13 cellular contexts compared by ENCODE assay signal in genomic region chr4:146585761-146586333, GRCh38. TPM values are rescaled to one million over a fixed set of nuclear protein-coding genes. Genes with fewer than 3 reads are reported as not detected.
A peak's percentile ranks its signal among the peaks of the same experiment; 100 is the strongest.
DNase-seq lines count a peak whose midpoint lies in the region; ATAC-seq, FAIRE-seq and TF ChIP-seq lines count a peak whose summit lies in the region.
"Had no signal": no experiment of that assay in that cellular context is flagged by ENCODE, and none has a peak within 500 bp of the region (broad histone marks: within the 10 kb centered on the region; RNA-seq: fewer than 3 reads in every experiment).

No MANE protein-coding gene starts in this region.

- TF ChIP-seq POLR2A in adrenal gland (IDR thresholded peaks at IDR 0.05) = no peak
- no peak for TF ChIP-seq POLR2A in GM12892 (IDR thresholded peaks at IDR 0.05; ENCODE audit: low read depth, low read length)

- H3K4me3 ChIP-seq in adrenal gland = no peak overlapping the region

- no peaks in the 10 kb centered on the region for H3K36me3 ChIP-seq in adrenal gland (replicated peaks in 1 of 2)

- TF ChIP-seq EP300 in Ishikawa (IDR thresholded peaks at IDR 0.05; ENCODE audit: borderline replicate concordance) = no peak

- TF ChIP-seq CTCF in adrenal gland (IDR thresholded peaks at IDR 0.05) = no peak

- H3K27me3 ChIP-seq in adrenal gland = no peaks in the 10 kb centered on the region

- H3K4me1 ChIP-seq in adrenal gland (replicated peaks in 1 of 2) = peaks cover 5 to 9% of the 10 kb centered on the region in 2 donors
- H3K4me1 ChIP-seq: parathyroid adenoma had no signal

- ATAC-seq in left lobe of liver (peak; percentile 78), GM19023 (IDR thresholded peaks at IDR 0.05; ENCODE audit: unreplicated experiment) (no peak)

- no peak for FAIRE-seq in GM12892 (lab: Jason Lieb, UNC)

- intact Hi-C loops in adrenal gland (cut with DNase I) = no loop called here

- peak overlapping the region in 3 of 5 donors; percentile 27 to 76 (median 31) for H3K27ac ChIP-seq in adrenal gland
- H3K27ac ChIP-seq: C4-2B, parathyroid adenoma had no signal

- 30 to 46% (median 39%) methylated on average over 4 of the region's 4 CpGs for WGBS in adrenal gland, 4 donors

- no peaks in the 10 kb centered on the region for H3K9me3 ChIP-seq in adrenal gland (replicated peaks in 1 of 3)

- no peak for TF ChIP-seq RAD21 in Ishikawa (IDR thresholded peaks at IDR 0.05; ENCODE audit: low read depth)

- DNase-seq in AG08395 (ENCODE audit: low spot score) = peak; percentile 68
- peak in 4 of 7 donors; percentile 7 to 26 (median 22) for DNase-seq in adrenal gland
- no peak for DNase-seq in left lobe of liver (ENCODE audit: low spot score)
- DNase-seq in NK-92 (lab: John Stamatoyannopoulos, UW; ENCODE audit: unreplicated experiment) = no peak
- no peak for DNase-seq in GM12892 (ENCODE audit: insufficient read length)
- DNase-seq in activated CD4-positive, alpha-beta T cell treated with anti-CD3 and anti-CD28 coated beads for 48 hours = no peak
- DNase-seq: effector CD4-positive, alpha-beta T cell; NCI-H2107 had no signal

TF ChIP-seq in Ishikawa, 13 proteins besides CTCF, POLR2A, EP300 and RAD21:
- no peak for TF ChIP-seq YY1 (IDR thresholded peaks at IDR 0.05; ENCODE audit: low read depth)
- peak; percentile 87 for TF ChIP-seq CEBPB (IDR thresholded peaks at IDR 0.05)

RNA-seq across cellular contexts. Expression of gene POU4F2, which starts 52.8 kb away (rescaled TPM):
- total RNA-seq in adrenal gland (not detected), left lobe of liver (not detected)
- polyA plus RNA-seq in adrenal gland = not detected
- polyA plus RNA-seq in GM12892 (2012; ENCODE audit: missing spikeins) = not detected
- total RNA-seq: mesenteric fat pad had no signal

Comparison
In these comparisons a context has a peak if more than half of its experiments do, and no peak if none do; other contexts are left out.
1. DNase-seq: peak in AG08395 (single experiment) and adrenal gland (4 of 7); none in left lobe of liver (single experiment), NK-92 (single experiment), GM12892 (single experiment) and activated CD4-positive, alpha-beta T cell treated with anti-CD3 and anti-CD28 coated beads for 48 hours (single experiment).